1 cellular context compared by ENCODE assay signal in genomic region chr9:111983484-111983908, GRCh38.
TF ChIP-seq lines count a peak whose summit lies in the region.

No MANE protein-coding gene starts in this region.

TF ChIP-seq in SK-N-SH, 30 proteins besides CTCF, POLR2A, EP300 and RAD21 (continued from another document):
- TF ChIP-seq EZH2phosphoT487 (IDR thresholded peaks at IDR 0.05; ENCODE audit: borderline replicate concordance, low read depth), result no peak
